Comparison of ENCODE assay signal across 8 cellular contexts in genomic region chr20:50415516-50416268, GRCh38.
DNase-seq lines count a peak whose midpoint lies in the region; ATAC-seq and TF ChIP-seq lines count a peak whose summit lies in the region.

No MANE protein-coding gene starts in this region.

- TF ChIP-seq CTCF in LNCaP clone FGC (IDR thresholded peaks at IDR 0.05; ENCODE audit: control insufficient read depth, extremely low read depth, insufficient read depth) (no peak), lower leg skin (IDR thresholded peaks at IDR 0.05) (no peak), suprapubic skin (IDR thresholded peaks at IDR 0.05) (no peak)

- H3K4me3 ChIP-seq in LNCaP clone FGC (ENCODE audit: low read depth, low read length) (no peak overlapping the region), lower leg skin (ENCODE audit: low read depth, poor library complexity, severe bottlenecking) (no peak overlapping the region), suprapubic skin (no peak overlapping the region)

- H3K27ac ChIP-seq in cingulate gyrus (ENCODE audit: low read depth, low read length) (peak overlapping the region; percentile 96), suprapubic skin (peak overlapping the region; percentile 91)

- intact Hi-C loops in lower leg skin (cut with DNase I; ENCODE audit: low total_unique reads), result no loop called here

- no peaks in the 10 kb centered on the region for H3K27me3 ChIP-seq in suprapubic skin

- TF ChIP-seq POLR2A in lower leg skin (IDR thresholded peaks at IDR 0.05), result no peak
- peak in 1 of 2 donors; percentile 17 for TF ChIP-seq POLR2A in suprapubic skin (IDR thresholded peaks at IDR 0.05)

- peaks cover 29% of the 10 kb centered on the region for H3K4me1 ChIP-seq in suprapubic skin

- TF ChIP-seq EP300 in suprapubic skin (IDR thresholded peaks at IDR 0.05), result peak; percentile 99

- no peaks in the 10 kb centered on the region for H3K9me3 ChIP-seq in suprapubic skin

- no peaks in the 10 kb centered on the region for H3K36me3 ChIP-seq in suprapubic skin

- WGBS in lower leg skin, 2 donors, result 38 to 50% methylated on average over 20 to 25 of the region's 25 CpGs
- 50% methylated on average over 17 of the region's 25 CpGs for WGBS in suprapubic skin

- DNase-seq in LNCaP clone FGC (ENCODE audit: low read depth) (peak; percentile 96), lower leg skin (ENCODE audit: low spot score in 2 of 2) (peak; percentile 95 to 100), suprapubic skin (ENCODE audit: low spot score in 2 of 2) (peak; percentile 99), NCI-H1092 (lab: John Stamatoyannopoulos, UW) (no peak), T-helper 9 cell (no peak)
- no peak for DNase-seq in activated CD4-positive, alpha-beta T cell treated with anti-CD3 and anti-CD28 coated beads, Interleukin-2, amount 50 U/mL, for 48 hours

- ATAC-seq in GM21360 (IDR thresholded peaks at IDR 0.05; ENCODE audit: unreplicated experiment), result no peak

Comparison
In these comparisons a context has a peak if more than half of its experiments do, and no peak if none do; other contexts are left out.
1. DNase-seq: peak in LNCaP clone FGC (single experiment), lower leg skin (2 of 2) and suprapubic skin (2 of 2); none in NCI-H1092 (single experiment), T-helper 9 cell (single experiment) and activated CD4-positive, alpha-beta T cell treated with anti-CD3 and anti-CD28 coated beads, Interleukin-2, amount 50 U/mL, for 48 hours (0 of 2).